11 cellular contexts compared by ENCODE assay signal in genomic region chr10:132463333-132464255, GRCh38.
A peak's percentile ranks its signal among the peaks of the same experiment; 100 is the strongest.
DNase-seq lines count a peak whose midpoint lies in the region; ATAC-seq, FAIRE-seq and TF ChIP-seq lines count a peak whose summit lies in the region.
"Had no signal": no experiment of that assay in that cellular context is flagged by ENCODE, and none has a peak within 500 bp of the region (broad histone marks: within the 10 kb centered on the region; RNA-seq: fewer than 3 reads in every experiment).

No MANE protein-coding gene starts in this region.

- WGBS in spleen, 5 donors, result 86 to 95% (median 91%) methylated on average over 15 to 30 of the region's 30 CpGs

- H3K4me1 Mint-ChIP-seq in astrocyte (ENCODE audit: low read depth, unreplicated experiment), result no peaks in the 10 kb centered on the region
- H3K4me1 Mint-ChIP-seq in activated CD8-positive, alpha-beta T cell treated with anti-CD3 and anti-CD28 coated beads for 36 hours (ENCODE audit: low read depth), result no peaks in the 10 kb centered on the region
- H3K4me1 Mint-ChIP-seq: activated naive CD4-positive, alpha-beta T cell treated with anti-CD3 and anti-CD28 coated beads, Interleukin-2, amount 10 ng/mL, durations not matched to agents 7 days and 5 days had no signal

- intact Hi-C loops in left ventricle myocardium superior (cut with micrococcal nuclease) (loop anchor here (5.0 to 10.0 kb wide), 2 partner anchors 51 to 169 kb away; no protein-coding TSS in a partner anchor), spleen (cut with DNase I; ENCODE audit: low total_unique reads) (no loop called here)
- intact Hi-C loops in activated CD8-positive, alpha-beta T cell treated with anti-CD3 and anti-CD28 coated beads for 36 hours (cut with micrococcal nuclease), result no loop called here

- POLR2A ChIA-PET in activated CD8-positive, alpha-beta T cell treated with anti-CD3 and anti-CD28 coated beads for 36 hours (lab: Charles Lee), result no interaction called here

- TF ChIP-seq POLR2A in spleen (IDR thresholded peaks at IDR 0.05), result no peak

- no peaks in the 10 kb centered on the region for H3K9me3 Mint-ChIP-seq in astrocyte (ENCODE audit: unreplicated experiment)
- H3K9me3 Mint-ChIP-seq in activated CD8-positive, alpha-beta T cell treated with anti-CD3 and anti-CD28 coated beads for 36 hours, result no peaks in the 10 kb centered on the region
- H3K9me3 Mint-ChIP-seq: activated naive CD4-positive, alpha-beta T cell treated with anti-CD3 and anti-CD28 coated beads, Interleukin-2, amount 10 ng/mL, durations not matched to agents 7 days and 5 days had no signal

- H3K27ac Mint-ChIP-seq in astrocyte (ENCODE audit: unreplicated experiment), result no peak overlapping the region
- no peak overlapping the region for H3K27ac Mint-ChIP-seq in activated CD8-positive, alpha-beta T cell treated with anti-CD3 and anti-CD28 coated beads for 36 hours
- H3K27ac Mint-ChIP-seq: activated naive CD4-positive, alpha-beta T cell treated with anti-CD3 and anti-CD28 coated beads, Interleukin-2, amount 10 ng/mL, durations not matched to agents 7 days and 5 days had no signal

- FAIRE-seq in astrocyte (lab: Jason Lieb, UNC), result no peak

- H3K9me3 ChIP-seq in astrocyte (ENCODE audit: insufficient read depth, low read depth, low read length) (no peaks in the 10 kb centered on the region), spleen (no peaks in the 10 kb centered on the region)

- H3K27me3 Mint-ChIP-seq in astrocyte (ENCODE audit: low read depth, unreplicated experiment), result peaks cover 26% of the 10 kb centered on the region
- H3K27me3 Mint-ChIP-seq in activated CD8-positive, alpha-beta T cell treated with anti-CD3 and anti-CD28 coated beads for 36 hours, result no peaks in the 10 kb centered on the region
- H3K27me3 Mint-ChIP-seq: activated naive CD4-positive, alpha-beta T cell treated with anti-CD3 and anti-CD28 coated beads, Interleukin-2, amount 10 ng/mL, durations not matched to agents 7 days and 5 days had no signal

- ATAC-seq in left ventricle myocardium superior (peak; percentile 33), HG02623 (IDR thresholded peaks at IDR 0.05; ENCODE audit: unreplicated experiment) (no peak)
- no peak for ATAC-seq in activated CD8-positive, alpha-beta T cell treated with anti-CD3 and anti-CD28 coated beads for 36 hours

- H3K36me3 ChIP-seq in astrocyte (ENCODE audit: insufficient read depth, low read length), result no peaks in the 10 kb centered on the region
- H3K36me3 ChIP-seq in spleen, result no peaks in the 10 kb centered on the region

- TF ChIP-seq CTCF in GM10266 (IDR thresholded peaks at IDR 0.05; ENCODE audit: control insufficient read depth, insufficient read depth, low read depth, missing control alignments) (peak; percentile 17), astrocyte (IDR thresholded peaks at IDR 0.05; ENCODE audit: insufficient read depth, low read depth, low read length) (no peak), spleen (IDR thresholded peaks at IDR 0.05 in 8 of 11, conservative IDR thresholded peaks at IDR 0.05 in 3 of 11) (no peak)
- no peak for TF ChIP-seq CTCF in activated CD8-positive, alpha-beta T cell treated with anti-CD3 and anti-CD28 coated beads for 36 hours (IDR thresholded peaks at IDR 0.05)

- H3K4me1 ChIP-seq in astrocyte (ENCODE audit: insufficient read depth, low read length) (no peaks in the 10 kb centered on the region), spleen (peaks cover 0 to 20% (median 6%) of the 10 kb centered on the region in 6 donors)

- H3K79me2 ChIP-seq in astrocyte (ENCODE audit: insufficient read depth, low read length), result no peaks in the 10 kb centered on the region

- no peak overlapping the region for H3K9ac ChIP-seq in astrocyte (ENCODE audit: low read length)

- H3K27ac ChIP-seq in astrocyte (ENCODE audit: low read depth, low read length), result no peak overlapping the region
- H3K27ac ChIP-seq in spleen, result peak overlapping the region in 6 of 8 donors; percentile 34 to 71 (median 66)

- DNase-seq in GM10266 (ENCODE audit: extremely low spot score), result no peak
- no peak for DNase-seq in astrocyte (ENCODE audit: low read depth)
- peak; percentile 57 for DNase-seq in left ventricle myocardium superior
- DNase-seq in spleen, result peak; percentile 73
- no peak for DNase-seq in glomerular visceral epithelial cell (ENCODE audit: extremely low spot score)
- no peak for DNase-seq in activated CD8-positive, alpha-beta T cell treated with anti-CD3 and anti-CD28 coated beads for 36 hours
- no peak for DNase-seq in NCI-H526 (lab: John Stamatoyannopoulos, UW)
- DNase-seq: foreskin melanocyte, NCI-H226 had no signal

- no peak overlapping the region for H3K4me2 ChIP-seq in astrocyte (ENCODE audit: low read length)

- H3K27me3 ChIP-seq in astrocyte (ENCODE audit: insufficient read depth, low read length) (no peaks in the 10 kb centered on the region), spleen (replicated peaks in 1 of 7) (peaks cover 0 to 15% (median 0%) of the 10 kb centered on the region in 7 donors)

- CTCF ChIA-PET in activated CD8-positive, alpha-beta T cell treated with anti-CD3 and anti-CD28 coated beads for 36 hours (lab: Charles Lee), result interaction anchor here (1.5 kb wide), 1 partner anchor 88 kb away, joined by 3 read pairs; no protein-coding TSS in a partner anchor

- H3K36me3 Mint-ChIP-seq in astrocyte (ENCODE audit: low read depth, unreplicated experiment), result no peaks in the 10 kb centered on the region
- H3K36me3 Mint-ChIP-seq in activated CD8-positive, alpha-beta T cell treated with anti-CD3 and anti-CD28 coated beads for 36 hours (ENCODE audit: low read depth), result no peaks in the 10 kb centered on the region
- H3K36me3 Mint-ChIP-seq: activated naive CD4-positive, alpha-beta T cell treated with anti-CD3 and anti-CD28 coated beads, Interleukin-2, amount 10 ng/mL, durations not matched to agents 7 days and 5 days had no signal

- peaks cover 5% of the 10 kb centered on the region for H4K20me1 ChIP-seq in astrocyte (ENCODE audit: insufficient read depth, low read length)

- no peak overlapping the region for H3K4me3 Mint-ChIP-seq in astrocyte (ENCODE audit: unreplicated experiment)
- no peak overlapping the region for H3K4me3 Mint-ChIP-seq in activated CD8-positive, alpha-beta T cell treated with anti-CD3 and anti-CD28 coated beads for 36 hours
- H3K4me3 Mint-ChIP-seq: activated naive CD4-positive, alpha-beta T cell treated with anti-CD3 and anti-CD28 coated beads, Interleukin-2, amount 10 ng/mL, durations not matched to agents 7 days and 5 days had no signal

- H3K4me3 ChIP-seq in astrocyte (ENCODE audit: insufficient read depth, low read depth, low read length), result no peak overlapping the region
- no peak overlapping the region for H3K4me3 ChIP-seq in spleen

- H2AFZ ChIP-seq in astrocyte (ENCODE audit: low read depth, low read length), result peak overlapping the region; percentile 16

Comparison
In these comparisons a context has a peak if more than half of its experiments do, and no peak if none do; other contexts are left out.
1. DNase-seq: peak in left ventricle myocardium superior (single experiment) and spleen (single experiment); none in GM10266 (single experiment), astrocyte (single experiment), glomerular visceral epithelial cell (single experiment), activated CD8-positive, alpha-beta T cell treated with anti-CD3 and anti-CD28 coated beads for 36 hours (single experiment) and NCI-H526 (0 of 2).